25 cellular contexts compared by ENCODE assay signal in genomic region chr18:32200766-32201165, GRCh38. TPM values are rescaled to one million over a fixed set of nuclear protein-coding genes. Genes with fewer than 3 reads are reported as not detected.
DNase-seq lines count a peak whose midpoint lies in the region; ATAC-seq and TF ChIP-seq lines count a peak whose summit lies in the region.
"Had no signal": no experiment of that assay in that cellular context is flagged by ENCODE, and none has a peak within 500 bp of the region (broad histone marks: within the 10 kb centered on the region; RNA-seq: fewer than 3 reads in every experiment).

No MANE protein-coding gene starts in this region.

- CTCF ChIA-PET in naive thymus-derived CD4-positive, alpha-beta T cell (lab: Charles Lee): no interaction called here

- peaks cover 0 to 4% (median 3%) of the 10 kb centered on the region in 5 donors for H3K27me3 Mint-ChIP-seq in naive thymus-derived CD4-positive, alpha-beta T cell
- H3K27me3 Mint-ChIP-seq: CD4-positive, CD25-positive, alpha-beta regulatory T cell had no signal

- H3K36me3 Mint-ChIP-seq in naive thymus-derived CD4-positive, alpha-beta T cell: no peaks in the 10 kb centered on the region
- H3K36me3 Mint-ChIP-seq: CD4-positive, CD25-positive, alpha-beta regulatory T cell had no signal

- H3K4me3 Mint-ChIP-seq in naive thymus-derived CD4-positive, alpha-beta T cell: no peak overlapping the region
- H3K4me3 Mint-ChIP-seq: CD4-positive, CD25-positive, alpha-beta regulatory T cell had no signal

- H3K9me3 ChIP-seq in WERI-Rb-1 (ENCODE audit: severe bottlenecking): no peaks in the 10 kb centered on the region
- H3K9me3 ChIP-seq in naive thymus-derived CD4-positive, alpha-beta T cell (ENCODE audit: control insufficient read depth in 2 of 3, low read length in 3 of 3): no peaks in the 10 kb centered on the region
- H3K9me3 ChIP-seq: heart left ventricle, lower lobe of right lung, pancreas, right lobe of liver, tibial nerve had no signal

- no peaks in the 10 kb centered on the region for H3K4me1 Mint-ChIP-seq in naive thymus-derived CD4-positive, alpha-beta T cell
- H3K4me1 Mint-ChIP-seq: CD4-positive, CD25-positive, alpha-beta regulatory T cell had no signal

- H3K9me3 Mint-ChIP-seq in naive thymus-derived CD4-positive, alpha-beta T cell: no peaks in the 10 kb centered on the region

- TF ChIP-seq CTCF in WERI-Rb-1 (IDR thresholded peaks at IDR 0.05; ENCODE audit: low read depth, low read length): no peak

- no peaks in the 10 kb centered on the region for H3K36me3 ChIP-seq in WERI-Rb-1
- H3K36me3 ChIP-seq in naive thymus-derived CD4-positive, alpha-beta T cell (ENCODE audit: control insufficient read depth in 2 of 3, insufficient read depth in 3 of 3, low read length in 3 of 3): no peaks in the 10 kb centered on the region
- H3K36me3 ChIP-seq: heart left ventricle, lower lobe of right lung, pancreas, right lobe of liver had no signal

- H3K27ac ChIP-seq in WERI-Rb-1: no peak overlapping the region
- H3K27ac ChIP-seq in naive thymus-derived CD4-positive, alpha-beta T cell (ENCODE audit: low read depth, low read length): no peak overlapping the region
- H3K27ac ChIP-seq: heart left ventricle, lower lobe of right lung, pancreas, PC-9, tibial nerve had no signal

- no peak overlapping the region for H3K4me3 ChIP-seq in WERI-Rb-1 (ENCODE audit: low read depth, low read length)
- no peak overlapping the region for H3K4me3 ChIP-seq in naive thymus-derived CD4-positive, alpha-beta T cell (ENCODE audit: low read length)
- H3K4me3 ChIP-seq: heart left ventricle, lower lobe of right lung, pancreas, PC-9, right lobe of liver, tibial nerve had no signal

- intact Hi-C loops in naive thymus-derived CD4-positive, alpha-beta T cell (cut with micrococcal nuclease): no loop called here

- ATAC-seq in GM21381 (IDR thresholded peaks at IDR 0.05; ENCODE audit: unreplicated experiment): no peak
- ATAC-seq in naive thymus-derived CD4-positive, alpha-beta T cell: no peak
- ATAC-seq: heart left ventricle, lower lobe of right lung, pancreas, right lobe of liver had no signal

- DNase-seq in COR-L47 (lab: John Stamatoyannopoulos, UW) (peak; percentile 11), NCI-H1105 (lab: John Stamatoyannopoulos, UW) (peak; percentile 84), NCI-H524 (lab: John Stamatoyannopoulos, UW) (peak; percentile 79 to 93), astrocyte of the hippocampus (ENCODE audit: low read depth, low spot score) (peak; percentile 2), WERI-Rb-1 (no peak), A172 (ENCODE audit: low spot score) (no peak)
- DNase-seq in naive thymus-derived CD4-positive, alpha-beta T cell: no peak
- DNase-seq: activated CD4-positive, alpha-beta T cell treated with anti-CD3 and anti-CD28 coated beads for 4 hours; activated gamma-delta T cell treated with Interleukin-2 at 50 U/mL for 16 hours; amygdala; CD4-positive, CD25-positive, alpha-beta regulatory T cell; central memory CD4-positive, alpha-beta T cell; effector CD8-positive, alpha-beta T cell; EL; heart left ventricle; lower lobe of right lung; MV-4-11; NCI-H2227 treated with DMSO at 0.1 percent for 48 hours; pancreas; PC-9; right lobe of liver; stimulated activated naive CD4-positive, alpha-beta T cell had no signal

- peaks cover 29% of the 10 kb centered on the region for H3K27me3 ChIP-seq in WERI-Rb-1 (ENCODE audit: insufficient read depth, low read depth, severe bottlenecking)
- H3K27me3 ChIP-seq in naive thymus-derived CD4-positive, alpha-beta T cell (ENCODE audit: control insufficient read depth in 2 of 2, insufficient read depth in 2 of 2, low read length in 2 of 2): no peaks in the 10 kb centered on the region
- H3K27me3 ChIP-seq: heart left ventricle, pancreas, right lobe of liver, tibial nerve had no signal

- no peaks in the 10 kb centered on the region for H3K4me1 ChIP-seq in naive thymus-derived CD4-positive, alpha-beta T cell (ENCODE audit: control insufficient read depth in 2 of 2, insufficient read depth in 2 of 2, low read length in 2 of 2)
- H3K4me1 ChIP-seq: heart left ventricle, lower lobe of right lung, pancreas, tibial nerve had no signal

- POLR2A ChIA-PET in naive thymus-derived CD4-positive, alpha-beta T cell (lab: Charles Lee): no interaction called here

- no peak overlapping the region for H3K27ac Mint-ChIP-seq in naive thymus-derived CD4-positive, alpha-beta T cell
- H3K27ac Mint-ChIP-seq: CD4-positive, CD25-positive, alpha-beta regulatory T cell had no signal

RNA-seq across cellular contexts. Expression of gene MEP1B, which starts 10.9 kb away (rescaled TPM):
- total RNA-seq in naive thymus-derived CD4-positive, alpha-beta T cell: under 1 TPM in 2 of 5 experiments, not detected in 3; 0.32 to 0.35 TPM
- under 1 TPM in 1 of 2 donors, not detected in 1; 0.08 TPM for polyA plus RNA-seq in naive thymus-derived CD4-positive, alpha-beta T cell
- not detected in 2 replicates for total RNA-seq in A172 (2014; rRNA removed; shearing (Covaris generic))
- total RNA-seq: lower lobe of right lung, PC-9, tibial nerve had no signal
- polyA plus RNA-seq: CD4-positive, CD25-positive, alpha-beta regulatory T cell; fibroblast of lung; heart left ventricle; pancreas had no signal

Comparison
In these comparisons a context has a peak if more than half of its experiments do, and no peak if none do; other contexts are left out.
1. DNase-seq: peak in COR-L47 (single experiment), NCI-H1105 (single experiment), NCI-H524 (2 of 2) and astrocyte of the hippocampus (single experiment); none in WERI-Rb-1 (single experiment), naive thymus-derived CD4-positive, alpha-beta T cell (0 of 9) and A172 (single experiment).